Comparison of ENCODE assay signal across 8 cellular contexts in the genomic region with DNA sequence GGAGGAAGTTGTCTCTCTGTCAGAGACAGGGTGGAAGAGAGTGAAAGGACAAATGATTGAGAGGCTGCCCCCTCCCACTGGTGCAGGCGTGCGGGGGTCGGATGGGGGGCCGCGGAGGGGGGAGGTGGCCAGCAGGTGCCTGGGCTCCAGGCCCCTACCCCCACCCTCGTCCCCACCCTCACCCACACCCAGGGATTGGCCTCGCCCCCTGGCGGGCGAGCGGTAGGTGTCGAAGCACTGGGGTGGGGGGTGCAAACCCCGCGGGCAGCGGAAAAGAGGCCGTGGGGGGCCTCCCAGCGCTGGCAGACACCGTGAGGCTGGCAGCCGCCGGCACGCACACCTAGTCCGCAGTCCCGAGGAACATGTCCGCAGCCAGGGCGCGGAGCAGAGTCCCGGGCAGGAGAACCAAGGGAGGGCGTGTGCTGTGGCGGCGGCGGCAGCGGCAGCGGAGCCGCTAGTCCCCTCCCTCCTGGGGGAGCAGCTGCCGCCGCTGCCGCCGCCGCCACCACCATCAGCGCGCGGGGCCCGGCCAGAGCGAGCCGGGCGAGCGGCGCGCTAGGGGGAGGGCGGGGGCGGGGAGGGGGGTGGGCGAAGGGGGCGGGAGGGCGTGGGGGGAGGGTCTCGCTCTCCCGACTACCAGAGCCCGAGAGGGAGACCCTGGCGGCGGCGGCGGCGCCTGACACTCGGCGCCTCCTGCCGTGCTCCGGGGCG. TPM values are rescaled to one million over a fixed set of nuclear protein-coding genes. Genes with fewer than 3 reads are reported as not detected.
DNase-seq lines count a peak whose midpoint lies in the region; ATAC-seq and TF ChIP-seq lines count a peak whose summit lies in the region.

A gene (plus strand): TSS at position 682 of the 711 bp plus-strand sequence. CDS start 32 bp downstream, outside the sequence.

- TF ChIP-seq EP300 in upper lobe of left lung (IDR thresholded peaks at IDR 0.05), result no peak

- H3K36me3 ChIP-seq in Karpas-422 (ENCODE audit: insufficient read depth, low read length) (no peaks in the 10 kb centered on the region), cardiac muscle cell (no peaks in the 10 kb centered on the region), upper lobe of left lung (no peaks in the 10 kb centered on the region)

- peak within 1 kb of the TSS; percentile 76 for H3K9ac ChIP-seq in Karpas-422 (ENCODE audit: low read length)

- peak within 1 kb of the TSS; percentile 93 for H3K4me2 ChIP-seq in Karpas-422 (ENCODE audit: low read depth, low read length, poor library complexity, severe bottlenecking)

- H3K27ac ChIP-seq in Karpas-422 (ENCODE audit: low read length), result peak within 1 kb of the TSS; percentile 94
- H3K27ac ChIP-seq in cardiac muscle cell, result peak within 1 kb of the TSS; percentile 84
- peak within 1 kb of the TSS; percentile 92 to 99 (median 98) for H3K27ac ChIP-seq in upper lobe of left lung

- H3K79me2 ChIP-seq in Karpas-422 (ENCODE audit: low read length), result peaks cover 43% of the 10 kb centered on the region

- peak in 2 of 4 donors; percentile 22 to 70 for TF ChIP-seq POLR2A in upper lobe of left lung (IDR thresholded peaks at IDR 0.05)

- ATAC-seq in GM21717 (IDR thresholded peaks at IDR 0.05; ENCODE audit: unreplicated experiment), result peak; percentile 54
- peak; percentile 82 to 88 for ATAC-seq in upper lobe of left lung (ENCODE audit: low FRiP score in 2 of 2)

- DNase-seq in G401 (ENCODE audit: low spot score) (peak; percentile 51), Karpas-422 (peak; percentile 93), SW 1271 (lab: John Stamatoyannopoulos, UW) (peak; percentile 48 to 69), cardiac muscle cell (ENCODE audit: low read depth in 1 of 2, low spot score in 1 of 2) (peak; percentile 70 to 91), pons (ENCODE audit: low spot score) (peak; percentile 91), upper lobe of left lung (peak; percentile 83 to 94)
- DNase-seq in activated naive CD8-positive, alpha-beta T cell treated with anti-CD3 and anti-CD28 coated beads, Interleukin-2, amount 50 U/mL, for 16 hours (ENCODE audit: low read depth, low spot score), result peak; percentile 68

- no peaks in the 10 kb centered on the region for H3K9me3 ChIP-seq in Karpas-422 (ENCODE audit: low read length)
- H3K9me3 ChIP-seq in cardiac muscle cell (ENCODE audit: low read depth), result no peaks in the 10 kb centered on the region
- H3K9me3 ChIP-seq in upper lobe of left lung, result no peaks in the 10 kb centered on the region

- peaks cover 10% of the 10 kb centered on the region; the same call in 1 of the 2 replicates for H4K20me1 ChIP-seq in Karpas-422 (ENCODE audit: insufficient read depth, low read depth, low read length)

- 0% methylated on average over 7 to 35 of the region's 66 CpGs for WGBS in upper lobe of left lung, 2 donors

- H2AFZ ChIP-seq in Karpas-422 (ENCODE audit: low read length), result peak within 1 kb of the TSS; percentile 46

- H3K9me2 ChIP-seq in Karpas-422 (replicated peaks; ENCODE audit: insufficient read depth, low read length), result no peaks in the 10 kb centered on the region

- TF ChIP-seq CTCF in cardiac muscle cell (IDR thresholded peaks at IDR 0.05; ENCODE audit: low read depth, low read length), result peak; percentile 58
- TF ChIP-seq CTCF in upper lobe of left lung (IDR thresholded peaks at IDR 0.05), result peak; percentile 76 to 85 (median 82)

- in situ Hi-C loops in G401 (cut with HindIII; ENCODE audit: low sequenced_read_pairs), result no loop called here

- H3K4me3 ChIP-seq in Karpas-422 (ENCODE audit: low read length), result peak within 1 kb of the TSS; percentile 83
- H3K4me3 ChIP-seq in cardiac muscle cell, result peak within 1 kb of the TSS; percentile 60
- H3K4me3 ChIP-seq in upper lobe of left lung, result peak within 1 kb of the TSS; percentile 68 to 90 (median 82)

- H3K27me3 ChIP-seq in Karpas-422 (ENCODE audit: low read length) (no peaks in the 10 kb centered on the region), cardiac muscle cell (no peaks in the 10 kb centered on the region), upper lobe of left lung (no peaks in the 10 kb centered on the region)

- H3K4me1 ChIP-seq in Karpas-422 (ENCODE audit: low read length) (peaks cover 49% of the 10 kb centered on the region), cardiac muscle cell (ENCODE audit: low read depth) (peaks cover 21% of the 10 kb centered on the region), upper lobe of left lung (peaks cover 31 to 45% (median 41%) of the 10 kb centered on the region in 4 donors)

RNA-seq across cellular contexts. Expression of the gene that starts here (rescaled TPM):
- 0.61 and 0.80 TPM in 2 replicates for total RNA-seq in G401 (2014; rRNA removed; shearing (Covaris generic))
- 37.7 and 45.8 TPM in 2 replicates for total RNA-seq in Karpas-422 (2014; rRNA removed; shearing (Covaris generic); ENCODE audit: low replicate concordance)
- 10.0 and 13.7 TPM in 2 replicates for total RNA-seq in cardiac muscle cell
- polyA plus RNA-seq in cardiac muscle cell, result 17.3 and 18.6 TPM in 2 replicates
- total RNA-seq in upper lobe of left lung, result 10 to 100 TPM; 19.3 to 58.9 (median 31.9) TPM

Comparison
In these comparisons a context has a peak if more than half of its experiments do, and no peak if none do; other contexts are left out.
1. Peak in every context shown above with its lines: DNase-seq, ATAC-seq, H3K4me3 ChIP-seq and H3K27ac ChIP-seq.
2. Peak in DNase-seq in G401; RNA of the gene not detected or under 1 TPM.